In genomic region chr13:29573190-29573589, GRCh38 we compare ENCODE assay signal across 9 cellular contexts. TPM values are rescaled to one million over a fixed set of nuclear protein-coding genes. Genes with fewer than 3 reads are reported as not detected.
DNase-seq lines count a peak whose midpoint lies in the region; ATAC-seq and TF ChIP-seq lines count a peak whose summit lies in the region.
"Had no signal": no experiment of that assay in that cellular context is flagged by ENCODE, and none has a peak within 500 bp of the region (broad histone marks: within the 10 kb centered on the region; RNA-seq: fewer than 3 reads in every experiment).

No MANE protein-coding gene starts in this region.

- H3K36me3 ChIP-seq in GM23248 (ENCODE audit: low read depth) (peaks cover 18% of the 10 kb centered on the region; the same call in 1 of the 2 replicates), left lung (no peaks in the 10 kb centered on the region)

- 6 to 8% methylated on average over 8 of the region's 8 CpGs for WGBS in GM23248 (ENCODE audit: low coverage in 1 of 2, low lambda C conversion rate in 2 of 2, missing lambda C conversion rate in 2 of 2), 2 experiments

- H3K27me3 Mint-ChIP-seq in T-helper 17 cell: no peaks in the 10 kb centered on the region

- in situ Hi-C loops in GM23248 (cut with MboI): no loop called here

- intact Hi-C loops in left lung (cut with DNase I): no loop called here

- H3K9me2 ChIP-seq in GM23248 (ENCODE audit: insufficient read depth): no peaks in the 10 kb centered on the region

- DNase-seq in GM23248 (peak; percentile 60), T-helper 17 cell (no peak), left lung (peak in 1 of 2 donors; percentile 52), NCI-H345 treated with DMSO at 0.1 percent for 48 hours (lab: John Stamatoyannopoulos, UW; ENCODE audit: unreplicated experiment) (no peak)
- DNase-seq: NCI-H748 treated with DMSO at 0.1 percent for 48 hours had no signal

- H3K9me3 ChIP-seq in GM23248 (ENCODE audit: low read depth) (no peaks in the 10 kb centered on the region), T-helper 17 cell (ENCODE audit: control insufficient read depth, low read length, poor library complexity, severe bottlenecking) (no peaks in the 10 kb centered on the region), left lung (no peaks in the 10 kb centered on the region)

- H3K27me3 ChIP-seq in GM23248 (replicated peaks; ENCODE audit: insufficient read depth) (no peaks in the 10 kb centered on the region), left lung (no peaks in the 10 kb centered on the region)

- no peak overlapping the region for H3K4me2 ChIP-seq in GM23248 (ENCODE audit: unreplicated experiment)

- no peak overlapping the region for H3K4me3 ChIP-seq in GM23248
- H3K4me3 ChIP-seq in left lung: no peak overlapping the region

- H3K4me3 Mint-ChIP-seq in T-helper 17 cell: no peak overlapping the region

- peak overlapping the region; percentile 32 for H3K27ac Mint-ChIP-seq in T-helper 17 cell

- H3K79me2 ChIP-seq in GM23248 (ENCODE audit: insufficient read depth): peaks cover 100% of the 10 kb centered on the region

- ATAC-seq in T-helper 17 cell (no peak), left lung (peak; percentile 62), GM18520 (IDR thresholded peaks at IDR 0.05; ENCODE audit: unreplicated experiment) (no peak), GM19397 (IDR thresholded peaks at IDR 0.05; ENCODE audit: unreplicated experiment) (no peak), HG02852 (IDR thresholded peaks at IDR 0.05; ENCODE audit: unreplicated experiment) (no peak)

- H3F3A ChIP-seq in GM23248 (ENCODE audit: insufficient read depth): peaks cover 49% of the 10 kb centered on the region

- peak overlapping the region; percentile 9; the same call in 1 of the 2 replicates for H3K9ac ChIP-seq in GM23248

- H3K4me1 ChIP-seq in GM23248 (ENCODE audit: insufficient read depth): peaks cover 35% of the 10 kb centered on the region
- peaks cover 0 to 8% of the 10 kb centered on the region in 2 donors for H3K4me1 ChIP-seq in left lung

- no peaks in the 10 kb centered on the region for H3K36me3 Mint-ChIP-seq in T-helper 17 cell (ENCODE audit: low read depth)

- peaks cover 36% of the 10 kb centered on the region for H3K4me1 Mint-ChIP-seq in T-helper 17 cell

- H3K27ac ChIP-seq in C4-2B (peak overlapping the region; percentile 91), GM23248 (peak overlapping the region; percentile 30; the same call in 1 of the 2 replicates), left lung (no peak overlapping the region)

- no peak overlapping the region for H2AFZ ChIP-seq in GM23248

- peaks cover 43% of the 10 kb centered on the region for H4K20me1 ChIP-seq in GM23248 (ENCODE audit: insufficient read depth)

- TF ChIP-seq CTCF in C4-2B (conservative IDR thresholded peaks at IDR 0.05): no peak
- TF ChIP-seq CTCF in left lung (IDR thresholded peaks at IDR 0.05): no peak

RNA-seq across cellular contexts. Expression of gene SLC7A1, which starts 22.3 kb away (rescaled TPM):
- 34.7 and 52.0 TPM in 2 replicates for total RNA-seq in GM23248 (2014; rRNA removed; shearing (Covaris generic))
- polyA plus RNA-seq in GM23248 (2016; fragmentation: Nextera tagmentation; extraction: Ambion mirVana): 37.8 and 38.6 TPM in 2 replicates
- total RNA-seq in T-helper 17 cell (10 to 100 TPM; 15.5 to 28.3 TPM), left lung (10 to 100 TPM; 29.6 to 54.2 TPM)

Comparison
In these comparisons a context has a peak if more than half of its experiments do, and no peak if none do; other contexts are left out.
1. H3K27ac ChIP-seq: peak in C4-2B (single experiment) and GM23248 (single experiment); none in left lung (0 of 2).